In the genomic region with DNA sequence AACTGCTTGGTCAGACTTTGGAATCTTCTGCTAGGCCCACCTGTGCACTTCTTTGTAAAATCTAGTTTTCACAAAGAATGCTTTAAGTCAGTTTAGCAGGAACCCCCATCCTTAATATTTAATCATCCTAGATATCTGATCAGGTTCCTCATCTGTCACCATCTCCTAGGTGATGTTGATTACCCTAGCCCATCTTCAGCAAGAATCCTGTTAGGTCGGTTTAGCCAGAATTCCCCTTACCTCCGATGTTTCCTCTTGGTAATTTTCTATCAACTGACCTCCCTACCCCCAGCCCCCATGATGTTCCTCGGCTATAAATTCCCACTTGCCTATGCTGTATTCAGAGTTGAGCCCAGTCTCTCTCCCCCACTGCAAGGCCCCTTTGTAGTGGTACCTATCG, we compare ENCODE assay signal across 29 cellular contexts.
"Had no signal": no experiment of that assay in that cellular context is flagged by ENCODE, and none has a peak within 500 bp of the region (broad histone marks: within the 10 kb centered on the region; RNA-seq: fewer than 3 reads in every experiment).

No MANE protein-coding gene starts in this region.

- DNase-seq: activated CD4-positive, alpha-beta memory T cell treated with anti-CD3 and anti-CD28 coated beads, Interleukin-2, amount 10 ng/mL, durations not matched to agents 7 days and 5 days; activated CD4-positive, alpha-beta T cell treated with anti-CD3 and anti-CD28 coated beads, Interleukin-2, amount 10 ng/mL, durations not matched to agents 7 days and 5 days; activated CD4-positive, CD25-positive, alpha-beta regulatory T cell; activated gamma-delta T cell; activated naive CD4-positive, alpha-beta T cell treated with anti-CD3 and anti-CD28 coated beads for 36 hours; activated naive CD8-positive, alpha-beta T cell treated with anti-CD3 and anti-CD28 coated beads, Interleukin-2, amount 10 ng/mL, durations not matched to agents 7 days and 5 days; activated T-cell treated with anti-CD3 and anti-CD28 coated beads for 4 hours; activated T-cell treated with anti-CD3 and anti-CD28 coated beads, Interleukin-2, amount 50 U/mL, for 48 hours; adrenal gland; anterior cingulate cortex; cerebellar nuclear complex; KG1; NCI-H1092; NCI-H1417; NCI-H1930; NCI-H345; NCI-H510A; NCI-H526 treated with DMSO at 0.1 percent for 48 hours; NCI-H82; NK-92 treated with Interleukin-12 subunit alpha and Interleukin-12 subunit beta, amount 100 ng/mL, for 24 hours; OCI-M1; Peyer's patch; SHP77; SW 1271 had no signal

- ATAC-seq: activated T-helper 17 cell treated with anti-CD3 and anti-CD28 coated beads, Interleukin-2, amount 50 U/mL, for 72 hours; SK-N-SH treated with all-trans-retinoic acid at 6 μM for 48 hours had no signal

- H3K27me3 ChIP-seq: adrenal gland, Peyer's patch, SJSA1 had no signal

- H3K4me3 Mint-ChIP-seq: activated CD4-positive, alpha-beta memory T cell treated with anti-CD3 and anti-CD28 coated beads, Interleukin-2, amount 10 ng/mL, durations not matched to agents 7 days and 5 days; activated CD4-positive, alpha-beta T cell treated with anti-CD3 and anti-CD28 coated beads, Interleukin-2, amount 10 ng/mL, durations not matched to agents 7 days and 5 days; activated naive CD4-positive, alpha-beta T cell treated with anti-CD3 and anti-CD28 coated beads for 36 hours; activated naive CD8-positive, alpha-beta T cell treated with anti-CD3 and anti-CD28 coated beads, Interleukin-2, amount 10 ng/mL, durations not matched to agents 7 days and 5 days; activated T-helper 17 cell treated with anti-CD3 and anti-CD28 coated beads, Interleukin-2, amount 50 U/mL, for 72 hours; T-helper 1 cell treated with Interleukin-12 subunit alpha and Interleukin-12 subunit beta and Interleukin-4 antibody, amounts not matched to agents 30 μg/mL and 1 μg/mL, for 36 hours had no signal

- H3K9me3 Mint-ChIP-seq: activated CD4-positive, alpha-beta memory T cell treated with anti-CD3 and anti-CD28 coated beads, Interleukin-2, amount 10 ng/mL, durations not matched to agents 7 days and 5 days; activated CD4-positive, alpha-beta T cell treated with anti-CD3 and anti-CD28 coated beads, Interleukin-2, amount 10 ng/mL, durations not matched to agents 7 days and 5 days; activated naive CD4-positive, alpha-beta T cell treated with anti-CD3 and anti-CD28 coated beads for 36 hours; activated naive CD8-positive, alpha-beta T cell treated with anti-CD3 and anti-CD28 coated beads, Interleukin-2, amount 10 ng/mL, durations not matched to agents 7 days and 5 days; activated T-helper 17 cell treated with anti-CD3 and anti-CD28 coated beads, Interleukin-2, amount 50 U/mL, for 72 hours; T-helper 1 cell treated with Interleukin-12 subunit alpha and Interleukin-12 subunit beta and Interleukin-4 antibody, amounts not matched to agents 30 μg/mL and 1 μg/mL, for 36 hours had no signal

- H3K27ac ChIP-seq: adrenal gland, Peyer's patch, RWPE1, SJSA1 had no signal

- H3K4me3 ChIP-seq: adrenal gland, Peyer's patch, SJSA1 had no signal

- H3K27me3 Mint-ChIP-seq: activated CD4-positive, alpha-beta memory T cell treated with anti-CD3 and anti-CD28 coated beads, Interleukin-2, amount 10 ng/mL, durations not matched to agents 7 days and 5 days; activated CD4-positive, alpha-beta T cell treated with anti-CD3 and anti-CD28 coated beads, Interleukin-2, amount 10 ng/mL, durations not matched to agents 7 days and 5 days; activated naive CD8-positive, alpha-beta T cell treated with anti-CD3 and anti-CD28 coated beads, Interleukin-2, amount 10 ng/mL, durations not matched to agents 7 days and 5 days; activated T-helper 17 cell treated with anti-CD3 and anti-CD28 coated beads, Interleukin-2, amount 50 U/mL, for 72 hours had no signal

- H3K36me3 ChIP-seq: adrenal gland, Peyer's patch, SJSA1 had no signal

- H3K27ac Mint-ChIP-seq: activated CD4-positive, alpha-beta memory T cell treated with anti-CD3 and anti-CD28 coated beads, Interleukin-2, amount 10 ng/mL, durations not matched to agents 7 days and 5 days; activated CD4-positive, alpha-beta T cell treated with anti-CD3 and anti-CD28 coated beads, Interleukin-2, amount 10 ng/mL, durations not matched to agents 7 days and 5 days; activated naive CD4-positive, alpha-beta T cell treated with anti-CD3 and anti-CD28 coated beads for 36 hours; activated naive CD8-positive, alpha-beta T cell treated with anti-CD3 and anti-CD28 coated beads, Interleukin-2, amount 10 ng/mL, durations not matched to agents 7 days and 5 days; activated T-helper 17 cell treated with anti-CD3 and anti-CD28 coated beads, Interleukin-2, amount 50 U/mL, for 72 hours; T-helper 1 cell treated with Interleukin-12 subunit alpha and Interleukin-12 subunit beta and Interleukin-4 antibody, amounts not matched to agents 30 μg/mL and 1 μg/mL, for 36 hours had no signal
